14 cellular contexts compared by ENCODE assay signal in the genomic region with DNA sequence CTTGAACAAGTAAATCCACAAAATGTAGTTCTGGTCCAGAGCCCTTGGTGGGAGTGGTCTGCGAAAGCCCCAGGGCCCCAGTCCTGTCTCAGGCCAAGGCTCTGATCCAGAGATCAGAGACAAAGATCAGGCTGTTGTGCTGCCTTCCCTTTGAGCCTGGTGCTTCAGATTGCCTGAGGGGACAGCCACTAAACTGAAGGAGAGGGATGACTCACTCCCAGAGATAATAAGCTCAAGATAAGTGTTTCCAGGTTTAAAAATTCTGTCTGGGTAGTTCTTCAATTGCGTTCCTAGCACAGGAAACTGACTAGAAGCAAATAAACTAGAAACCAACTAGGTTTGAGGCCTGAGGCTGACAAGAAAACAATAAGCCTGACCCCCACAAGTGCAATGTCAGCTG.
A peak's percentile ranks its signal among the peaks of the same experiment; 100 is the strongest.
DNase-seq lines count a peak whose midpoint lies in the region; ATAC-seq, FAIRE-seq and TF ChIP-seq lines count a peak whose summit lies in the region.
"Had no signal": no experiment of that assay in that cellular context is flagged by ENCODE, and none has a peak within 500 bp of the region (broad histone marks: within the 10 kb centered on the region; RNA-seq: fewer than 3 reads in every experiment).

No MANE protein-coding gene starts in this region.

- DNase-seq in A549 (ENCODE audit: low read depth in 1 of 2, low spot score in 1 of 2) (peak; percentile 10 to 24), GM04503 (ENCODE audit: low read depth) (peak; percentile 30), fibroblast of mammary gland (ENCODE audit: low read depth) (peak; percentile 6), upper lobe of left lung (no peak), CD14-positive monocyte (ENCODE audit: low spot score) (no peak)
- DNase-seq: activated CD4-positive, alpha-beta T cell treated with anti-CD3 and anti-CD28 coated beads, Interleukin-2, amount 50 U/mL, for 48 hours; activated naive CD4-positive, alpha-beta T cell; CD4-positive, CD25-positive, alpha-beta regulatory T cell; mesenchymal stem cell; stimulated activated CD4-positive, alpha-beta T cell treated with anti-CD3 and anti-CD28 coated beads, Interleukin-4, amount 100 ng/mL, for 1 hour; stimulated activated naive CD8-positive, alpha-beta T cell treated with anti-CD3 and anti-CD28 coated beads, Interleukin-15, amount 100 ng/mL, for 72 hours had no signal

- no peak overlapping the region for H3K27ac Mint-ChIP-seq in CD14-positive monocyte
- H3K27ac Mint-ChIP-seq: CD4-positive, CD25-positive, alpha-beta regulatory T cell; stimulated activated naive CD8-positive, alpha-beta T cell treated with anti-CD3 and anti-CD28 coated beads, Interleukin-15, amount 100 ng/mL, for 72 hours had no signal

- no peaks in the 10 kb centered on the region for H3K27me3 ChIP-seq in upper lobe of left lung

- H3K9me3 ChIP-seq in A549 (no peaks in the 10 kb centered on the region), upper lobe of left lung (no peaks in the 10 kb centered on the region)

- CTCF ChIA-PET in A549 (lab: Yijun Ruan, JAX), result no interaction called here

- H3K4me3 Mint-ChIP-seq in CD14-positive monocyte, result no peak overlapping the region
- H3K4me3 Mint-ChIP-seq: stimulated activated naive CD8-positive, alpha-beta T cell treated with anti-CD3 and anti-CD28 coated beads, Interleukin-15, amount 100 ng/mL, for 72 hours had no signal

- POLR2A ChIA-PET in A549 (lab: Yijun Ruan, JAX), result no interaction called here

- ATAC-seq in A549 (no peak), GM21737 (IDR thresholded peaks at IDR 0.05; ENCODE audit: unreplicated experiment) (no peak), upper lobe of left lung (ENCODE audit: low FRiP score in 2 of 2) (no peak)
- no peak for ATAC-seq in activated CD4-positive, CD25-positive, alpha-beta regulatory T cell treated with anti-CD3 and anti-CD28 coated beads, Interleukin-2, amount 50 U/mL, for 24 hours
- ATAC-seq: stimulated activated naive CD8-positive, alpha-beta T cell treated with anti-CD3 and anti-CD28 coated beads, Interleukin-15, amount 100 ng/mL, for 72 hours had no signal

- no peak for TF ChIP-seq POLR2A in A549 (IDR thresholded peaks at IDR 0.05; ENCODE audit: low read length)
- no peak for TF ChIP-seq POLR2A in upper lobe of left lung (IDR thresholded peaks at IDR 0.05)

- H3K27ac ChIP-seq in A549 (no peak overlapping the region), upper lobe of left lung (no peak overlapping the region)

- no peak for TF ChIP-seq RAD21 in A549 (conservative IDR thresholded peaks at IDR 0.05 in 1 of 2, IDR thresholded peaks at IDR 0.05 in 1 of 2)

- TF ChIP-seq CTCF in A549 (IDR thresholded peaks at IDR 0.05) (no peak), fibroblast of mammary gland (conservative IDR thresholded peaks at IDR 0.05; ENCODE audit: control insufficient read depth, insufficient read depth, low read depth, low read length) (no peak), upper lobe of left lung (IDR thresholded peaks at IDR 0.05) (no peak), CD14-positive monocyte (IDR thresholded peaks at IDR 0.05) (no peak)

- no peaks in the 10 kb centered on the region for H3K36me3 Mint-ChIP-seq in CD14-positive monocyte
- H3K36me3 Mint-ChIP-seq: CD4-positive, CD25-positive, alpha-beta regulatory T cell had no signal

- 16% methylated on average over 2 of the region's 2 CpGs for WGBS in A549 (ENCODE audit: missing lambda C conversion rate)
- WGBS in upper lobe of left lung, 2 donors, result 50 to 59% methylated on average over 2 of the region's 2 CpGs

- H3K4me2 ChIP-seq in A549, result no peak overlapping the region

- TF ChIP-seq EP300 in A549 (IDR thresholded peaks at IDR 0.05) (no peak), upper lobe of left lung (IDR thresholded peaks at IDR 0.05) (no peak)

- H3K27me3 Mint-ChIP-seq in CD14-positive monocyte (ENCODE audit: low read depth in 3 of 3), result peaks cover under 1 to 4% (median 2%) of the 10 kb centered on the region in 3 donors

- H3K4me1 ChIP-seq in A549 (0 out of 3 replicates have a peak, but pooled peaks cover 3% of the 10 kb centered on the region), upper lobe of left lung (no peaks in the 10 kb centered on the region)

- H3K4me1 Mint-ChIP-seq in CD14-positive monocyte, result no peaks in the 10 kb centered on the region
- H3K4me1 Mint-ChIP-seq: CD4-positive, CD25-positive, alpha-beta regulatory T cell; stimulated activated naive CD8-positive, alpha-beta T cell treated with anti-CD3 and anti-CD28 coated beads, Interleukin-15, amount 100 ng/mL, for 72 hours had no signal

- intact Hi-C loops in CD14-positive monocyte (cut with micrococcal nuclease), result no loop called here

- FAIRE-seq in A549 (lab: Jason Lieb, UNC), result no peak

- peaks cover 0 to 3% (median 1%) of the 10 kb centered on the region in 7 donors for H3K9me3 Mint-ChIP-seq in CD14-positive monocyte
- H3K9me3 Mint-ChIP-seq: stimulated activated naive CD8-positive, alpha-beta T cell treated with anti-CD3 and anti-CD28 coated beads, Interleukin-15, amount 100 ng/mL, for 72 hours had no signal

- H3K36me3 ChIP-seq in upper lobe of left lung, result no peaks in the 10 kb centered on the region

- H3K4me3 ChIP-seq in A549 (no peak overlapping the region), fibroblast of mammary gland (ENCODE audit: control insufficient read depth, low read depth, low read length) (no peak overlapping the region), upper lobe of left lung (no peak overlapping the region)

TF ChIP-seq in A549, 52 proteins besides CTCF, POLR2A, EP300 and RAD21:
- TF ChIP-seq ZNF302 (CRISPR knock-in tag; IDR thresholded peaks at IDR 0.05), result no peak
- TF ChIP-seq FOSL2 (IDR thresholded peaks at IDR 0.05), result 0 out of 2 replicates have a peak, but pooled peaks have one; percentile 9
- TF ChIP-seq FOSL2 (CRISPR knock-in tag; IDR thresholded peaks at IDR 0.05), result 0 out of 2 replicates have a peak, but pooled peaks have one; percentile 10

TF ChIP-seq in PFSK-1, 5 proteins besides CTCF, POLR2A, EP300 and RAD21:
- TF ChIP-seq REST (IDR thresholded peaks at IDR 0.05; ENCODE audit: insufficient read depth in 1 of 2, low read depth in 2 of 2, low read length in 2 of 2) (peak in 1 of 2 experiments; percentile 61; a peak in 1 of 4 replicates), POLR2AphosphoS5 (IDR thresholded peaks at IDR 0.05; ENCODE audit: low read depth, low read length) (peak; percentile 34; the same call in 1 of the 2 replicates), TAF1 (IDR thresholded peaks at IDR 0.05; ENCODE audit: borderline replicate concordance, insufficient read depth, low read length) (peak; percentile 40; the same call in 1 of the 2 replicates), SIN3A (IDR thresholded peaks at IDR 0.05; ENCODE audit: borderline replicate concordance, insufficient read depth, low read length) (0 out of 2 replicates have a peak, but pooled peaks have one; percentile 47), FOXP2 (optimal IDR thresholded peaks at IDR 0.05; ENCODE audit: borderline replicate concordance, extremely low read depth, extremely low read length, insufficient read depth) (no peak)

Comparison
In these comparisons a context has a peak if more than half of its experiments do, and no peak if none do; other contexts are left out.
1. DNase-seq: peak in A549 (2 of 2), GM04503 (single experiment) and fibroblast of mammary gland (single experiment); none in upper lobe of left lung (0 of 2) and CD14-positive monocyte (single experiment).